Comparison of ENCODE assay signal across 17 cellular contexts in genomic region chr12:125148316-125148715, GRCh38. TPM values are rescaled to one million over a fixed set of nuclear protein-coding genes. Genes with fewer than 3 reads are reported as not detected.
"Had no signal": no experiment of that assay in that cellular context is flagged by ENCODE, and none has a peak within 500 bp of the region (broad histone marks: within the 10 kb centered on the region; RNA-seq: fewer than 3 reads in every experiment).

No MANE protein-coding gene starts in this region.

- ATAC-seq: activated naive CD8-positive, alpha-beta T cell treated with anti-CD3 and anti-CD28 coated beads, Interleukin-2, amount 50 U/mL, for 24 hours; gastrocnemius medialis; heart left ventricle; psoas muscle; right lobe of liver had no signal

- H3K27me3 ChIP-seq: ascending aorta, gastrocnemius medialis, heart left ventricle, right lobe of liver, suprapubic skin had no signal

- DNase-seq: activated CD4-positive, alpha-beta T cell treated with anti-CD3 and anti-CD28 coated beads for 1 hour; activated CD4-positive, alpha-beta T cell treated with anti-CD3 and anti-CD28 coated beads, Interleukin-2, amount 50 U/mL, for 4 hours; activated naive CD4-positive, alpha-beta T cell treated with anti-CD3 and anti-CD28 coated beads for 36 hours; activated naive CD8-positive, alpha-beta T cell treated with anti-CD3 and anti-CD28 coated beads, Interleukin-2, amount 50 U/mL, for 24 hours; activated T-cell treated with anti-CD3 and anti-CD28 coated beads for 4 hours; gastrocnemius medialis; heart left ventricle; immature natural killer cell; nephron progenitor cell; psoas muscle; right lobe of liver; stimulated activated CD4-positive, alpha-beta T cell treated with anti-CD3 and anti-CD28 coated beads, Interleukin-4, amount 100 ng/mL, for 4 hours; T-helper 1 cell had no signal

- H3K4me1 ChIP-seq: ascending aorta, gastrocnemius medialis, psoas muscle, right lobe of liver had no signal

- H3K9me3 ChIP-seq: ascending aorta, gastrocnemius medialis, heart left ventricle, psoas muscle, right lobe of liver, suprapubic skin had no signal

- H3K4me2 ChIP-seq: smooth muscle cell had no signal

- H3K36me3 ChIP-seq: ascending aorta, gastrocnemius medialis, heart left ventricle, right lobe of liver, suprapubic skin had no signal

- H3K4me3 ChIP-seq: ascending aorta, gastrocnemius medialis, heart left ventricle, psoas muscle, right lobe of liver, smooth muscle cell, suprapubic skin had no signal

- H3K27ac ChIP-seq: ascending aorta, gastrocnemius medialis, heart left ventricle, psoas muscle, right lobe of liver, suprapubic skin had no signal

RNA-seq across cellular contexts. Expression of gene TMEM132B, which starts 37.9 kb away (rescaled TPM):
- total RNA-seq: activated naive CD4-positive, alpha-beta T cell treated with anti-CD3 and anti-CD28 coated beads for 36 hours; activated T-helper 2 cell treated with anti-CD3 and anti-CD28 coated beads, Interferon-gamma antibody, Interleukin-2, Interleukin-4, amounts not matched to agents 10 μg/mL and 5 μg/mL and 100 μg/mL, durations not matched to agents 14 hours and 24 hours and 36 hours; smooth muscle cell had no signal
- polyA plus RNA-seq: immature natural killer cell had no signal
